In the genomic region with DNA sequence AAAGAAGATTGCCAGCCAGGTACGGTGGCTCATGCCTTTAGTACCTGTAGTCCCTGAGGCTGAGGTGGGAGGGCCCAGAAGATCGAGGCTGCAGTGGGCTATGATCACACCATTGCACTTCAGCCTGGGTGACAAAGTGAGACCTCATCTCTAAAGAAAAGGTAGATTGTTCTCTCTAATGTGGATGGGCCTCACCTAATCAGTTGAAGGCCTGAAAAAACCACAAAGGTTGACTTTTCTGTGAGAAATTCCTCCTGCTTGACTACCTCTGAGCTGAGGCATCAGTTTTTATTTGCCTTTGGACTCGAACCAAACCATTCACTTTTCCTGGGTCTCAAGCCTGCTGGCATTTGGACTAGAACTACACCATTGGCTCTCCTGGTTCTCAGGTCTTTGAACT, we compare ENCODE assay signal across 18 cellular contexts.
DNase-seq lines count a peak whose midpoint lies in the region; ATAC-seq, FAIRE-seq and TF ChIP-seq lines count a peak whose summit lies in the region.
"Had no signal": no experiment of that assay in that cellular context is flagged by ENCODE, and none has a peak within 500 bp of the region (broad histone marks: within the 10 kb centered on the region; RNA-seq: fewer than 3 reads in every experiment).

No MANE protein-coding gene starts in this region.

- CTCF ChIA-PET in PC-3 (lab: Charles Lee), result no interaction called here

- no peaks in the 10 kb centered on the region for H3K9me2 ChIP-seq in PC-3 (replicated peaks; ENCODE audit: low read length)

- TF ChIP-seq CTCF in PC-3 (conservative IDR thresholded peaks at IDR 0.05; ENCODE audit: low read depth, low read length), result no peak
- no peak for TF ChIP-seq CTCF in mesothelial cell of epicardium (IDR thresholded peaks at IDR 0.05; ENCODE audit: unreplicated experiment)

- no peak overlapping the region for H3K4me3 ChIP-seq in PC-3 (ENCODE audit: low read length)

- H3K4me1 ChIP-seq in PC-3 (ENCODE audit: insufficient read depth, low read length), result peaks cover 30% of the 10 kb centered on the region

- intact Hi-C loops in PC-3 (cut with micrococcal nuclease), result loop anchor here (5.0 kb wide), 1 partner anchor 52 kb away; no protein-coding TSS in a partner anchor

- peaks cover 27% of the 10 kb centered on the region for H3K9me3 Mint-ChIP-seq in mesothelial cell of epicardium
- H3K9me3 Mint-ChIP-seq: HFFc6 had no signal

- H3K36me3 ChIP-seq in PC-3 (ENCODE audit: low read depth, low read length), result no peaks in the 10 kb centered on the region

- BruUV-seq in PC-3 (replicated peaks; lab: Mats Ljungman, UMichigan), result no TSS peak

- FAIRE-seq in HTR-8/SVneo (lab: Jason Lieb, UNC), result peak; percentile 63
- FAIRE-seq: GM12892 had no signal

- no peaks in the 10 kb centered on the region for H3K9me3 ChIP-seq in PC-3 (ENCODE audit: low read length)

- H3K9ac ChIP-seq in PC-3 (ENCODE audit: low read length), result no peak overlapping the region

- POLR2A ChIA-PET in PC-3 (lab: Charles Lee; ENCODE audit: unreplicated experiment), result no interaction called here

- no peaks in the 10 kb centered on the region for H4K20me1 ChIP-seq in PC-3 (ENCODE audit: low read length)

- peak overlapping the region; percentile 11; the same call in 1 of the 2 replicates for H3K4me2 ChIP-seq in PC-3 (ENCODE audit: low read length)

- H3K27me3 Mint-ChIP-seq in mesothelial cell of epicardium (ENCODE audit: low read depth), result no peaks in the 10 kb centered on the region
- H3K27me3 Mint-ChIP-seq: CD4-positive, alpha-beta memory T cell had no signal

- ATAC-seq in PC-3 (no peak), HG03378 (IDR thresholded peaks at IDR 0.05; ENCODE audit: unreplicated experiment) (no peak)
- ATAC-seq: HCT116 had no signal

- no peaks in the 10 kb centered on the region for H3K27me3 ChIP-seq in PC-3 (ENCODE audit: low read length)

- H3K36me3 Mint-ChIP-seq in mesothelial cell of epicardium, result peaks cover 28% of the 10 kb centered on the region

- H3F3A ChIP-seq in PC-3 (ENCODE audit: low read length, unreplicated experiment), result no peaks in the 10 kb centered on the region

- peaks cover 18% of the 10 kb centered on the region for H3K4me1 Mint-ChIP-seq in mesothelial cell of epicardium
- H3K4me1 Mint-ChIP-seq: CD4-positive, alpha-beta memory T cell had no signal

- H3K27ac Mint-ChIP-seq in mesothelial cell of epicardium, result peak overlapping the region; percentile 30
- H3K27ac Mint-ChIP-seq: CD4-positive, alpha-beta memory T cell; HFFc6 had no signal

- H3K79me2 ChIP-seq in PC-3 (ENCODE audit: low read length), result no peaks in the 10 kb centered on the region

- H3K27ac ChIP-seq in PC-3 (ENCODE audit: low read length), result peak overlapping the region; percentile 63

- H3K4me3 Mint-ChIP-seq in mesothelial cell of epicardium, result no peak overlapping the region
- H3K4me3 Mint-ChIP-seq: CD4-positive, alpha-beta memory T cell; HFFc6 had no signal

- no peak overlapping the region for H2AFZ ChIP-seq in PC-3 (ENCODE audit: low read length)

- DNase-seq in HTR-8/SVneo (ENCODE audit: insufficient read length, low spot score), result no peak
- DNase-seq in PC-3, result peak; percentile 78
- no peak for DNase-seq in mesothelial cell of epicardium (ENCODE audit: low spot score in 2 of 2, unreplicated experiment in 2 of 2)
- no peak for DNase-seq in NCI-H510A (lab: John Stamatoyannopoulos, UW)
- no peak for DNase-seq in superior temporal gyrus (ENCODE audit: extremely low spot score)
- DNase-seq: C1 segment of cervical spinal cord; Calu3; CD4-positive, alpha-beta memory T cell; COR-L47; DMS53; DMS79 treated with DMSO at 0.1 percent for 48 hours; GF-D8; GOT3; H7 had no signal
